In genomic region chr10:109089779-109090178, GRCh38 we compare ENCODE assay signal across 1 cellular context.
TF ChIP-seq lines count a peak whose summit lies in the region.

No MANE protein-coding gene starts in this region.

TF ChIP-seq in SK-N-SH, 30 proteins besides CTCF, POLR2A, EP300 and RAD21:
- TF ChIP-seq, protein P1, sequence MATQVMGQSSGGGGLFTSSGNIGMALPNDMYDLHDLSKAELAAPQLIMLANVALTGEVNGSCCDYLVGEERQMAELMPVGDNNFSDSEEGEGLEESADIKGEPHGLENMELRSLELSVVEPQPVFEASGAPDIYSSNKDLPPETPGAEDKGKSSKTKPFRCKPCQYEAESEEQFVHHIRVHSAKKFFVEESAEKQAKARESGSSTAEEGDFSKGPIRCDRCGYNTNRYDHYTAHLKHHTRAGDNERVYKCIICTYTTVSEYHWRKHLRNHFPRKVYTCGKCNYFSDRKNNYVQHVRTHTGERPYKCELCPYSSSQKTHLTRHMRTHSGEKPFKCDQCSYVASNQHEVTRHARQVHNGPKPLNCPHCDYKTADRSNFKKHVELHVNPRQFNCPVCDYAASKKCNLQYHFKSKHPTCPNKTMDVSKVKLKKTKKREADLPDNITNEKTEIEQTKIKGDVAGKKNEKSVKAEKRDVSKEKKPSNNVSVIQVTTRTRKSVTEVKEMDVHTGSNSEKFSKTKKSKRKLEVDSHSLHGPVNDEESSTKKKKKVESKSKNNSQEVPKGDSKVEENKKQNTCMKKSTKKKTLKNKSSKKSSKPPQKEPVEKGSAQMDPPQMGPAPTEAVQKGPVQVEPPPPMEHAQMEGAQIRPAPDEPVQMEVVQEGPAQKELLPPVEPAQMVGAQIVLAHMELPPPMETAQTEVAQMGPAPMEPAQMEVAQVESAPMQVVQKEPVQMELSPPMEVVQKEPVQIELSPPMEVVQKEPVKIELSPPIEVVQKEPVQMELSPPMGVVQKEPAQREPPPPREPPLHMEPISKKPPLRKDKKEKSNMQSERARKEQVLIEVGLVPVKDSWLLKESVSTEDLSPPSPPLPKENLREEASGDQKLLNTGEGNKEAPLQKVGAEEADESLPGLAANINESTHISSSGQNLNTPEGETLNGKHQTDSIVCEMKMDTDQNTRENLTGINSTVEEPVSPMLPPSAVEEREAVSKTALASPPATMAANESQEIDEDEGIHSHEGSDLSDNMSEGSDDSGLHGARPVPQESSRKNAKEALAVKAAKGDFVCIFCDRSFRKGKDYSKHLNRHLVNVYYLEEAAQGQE (IDR thresholded peaks at IDR 0.05; ENCODE audit: low read depth, low read length): no peak
- TF ChIP-seq POLR2AphosphoS5 (IDR thresholded peaks at IDR 0.05; ENCODE audit: low read depth, low read length): no peak
- no peak for TF ChIP-seq TEAD4 (IDR thresholded peaks at IDR 0.05; ENCODE audit: borderline replicate concordance, insufficient read depth)
- TF ChIP-seq TAF1 (IDR thresholded peaks at IDR 0.05; ENCODE audit: borderline replicate concordance, low read depth, low read length): no peak
- TF ChIP-seq FOSL2 (IDR thresholded peaks at IDR 0.05; ENCODE audit: borderline replicate concordance, low read depth): no peak
- TF ChIP-seq RCOR1 (IDR thresholded peaks at IDR 0.05; ENCODE audit: low read length): no peak
- TF ChIP-seq SMC3 (IDR thresholded peaks at IDR 0.05; ENCODE audit: low read depth, low read length): no peak
- no peak for TF ChIP-seq CHD2 (IDR thresholded peaks at IDR 0.05; ENCODE audit: low read length, partially characterized antibody)
- no peak for TF ChIP-seq SIN3A (IDR thresholded peaks at IDR 0.05; ENCODE audit: borderline replicate concordance, low read depth, low read length)
- no peak for TF ChIP-seq EZH2phosphoT487 (IDR thresholded peaks at IDR 0.05; ENCODE audit: borderline replicate concordance, low read depth)
- TF ChIP-seq, protein P2, sequence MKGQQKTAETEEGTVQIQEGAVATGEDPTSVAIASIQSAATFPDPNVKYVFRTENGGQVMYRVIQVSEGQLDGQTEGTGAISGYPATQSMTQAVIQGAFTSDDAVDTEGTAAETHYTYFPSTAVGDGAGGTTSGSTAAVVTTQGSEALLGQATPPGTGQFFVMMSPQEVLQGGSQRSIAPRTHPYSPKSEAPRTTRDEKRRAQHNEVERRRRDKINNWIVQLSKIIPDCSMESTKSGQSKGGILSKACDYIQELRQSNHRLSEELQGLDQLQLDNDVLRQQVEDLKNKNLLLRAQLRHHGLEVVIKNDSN (IDR thresholded peaks at IDR 0.05; ENCODE audit: borderline replicate concordance, low read depth): no peak
- no peak for TF ChIP-seq RFX5 (IDR thresholded peaks at IDR 0.05; ENCODE audit: low read length)
- TF ChIP-seq GABPA (IDR thresholded peaks at IDR 0.05; ENCODE audit: low read depth): no peak
- TF ChIP-seq TCF12 (IDR thresholded peaks at IDR 0.05): no peak
- TF ChIP-seq PBX3 (IDR thresholded peaks at IDR 0.05): no peak
